ENCODE assay signal across 8 cellular contexts in genomic region chr11:85809881-85810280, GRCh38. TPM values are rescaled to one million over a fixed set of nuclear protein-coding genes. Genes with fewer than 3 reads are reported as not detected.
DNase-seq lines count a peak whose midpoint lies in the region; ATAC-seq and TF ChIP-seq lines count a peak whose summit lies in the region.

No MANE protein-coding gene starts in this region.

- intact Hi-C loops in colonic mucosa (cut with DNase I) = no loop called here

- H3K36me3 ChIP-seq in Peyer's patch = no peaks in the 10 kb centered on the region
- no peaks in the 10 kb centered on the region for H3K36me3 ChIP-seq in colonic mucosa
- H3K36me3 ChIP-seq in muscle layer of duodenum (ENCODE audit: control insufficient read depth in 1 of 2, insufficient read depth in 2 of 2, low read length in 2 of 2) = no peaks in the 10 kb centered on the region

- H3K9ac ChIP-seq in colonic mucosa (ENCODE audit: low read depth in 2 of 2, low read length in 2 of 2) = peak overlapping the region; percentile 89 to 97

- DNase-seq in GM20000 (ENCODE audit: low spot score) (peak; percentile 27), Peyer's patch (peak in 1 of 3 donors; percentile 54), colonic mucosa (peak; percentile 58), GM19240 (ENCODE audit: insufficient read length, low spot score) (no peak)

- no peak for ATAC-seq in GM18868 (IDR thresholded peaks at IDR 0.05; ENCODE audit: unreplicated experiment)
- no peak for ATAC-seq in GM18909 (IDR thresholded peaks at IDR 0.05; ENCODE audit: poor library complexity, unreplicated experiment)
- no peak for ATAC-seq in HG03175 (IDR thresholded peaks at IDR 0.05; ENCODE audit: unreplicated experiment)

- TF ChIP-seq CTCF in GM20000 (IDR thresholded peaks at IDR 0.05; ENCODE audit: extremely low read depth, missing control alignments) (no peak), Peyer's patch (IDR thresholded peaks at IDR 0.05) (peak in 1 of 6 experiments; percentile 17), colonic mucosa (IDR thresholded peaks at IDR 0.05) (no peak)

- H3K4me3 ChIP-seq in Peyer's patch = peak overlapping the region; percentile 44 to 73 (median 63)
- peak overlapping the region; percentile 76 for H3K4me3 ChIP-seq in colonic mucosa
- peak overlapping the region; percentile 71 to 73 for H3K4me3 ChIP-seq in muscle layer of duodenum (ENCODE audit: low read depth in 1 of 2, low read length in 2 of 2)

- H3K9me3 ChIP-seq in Peyer's patch = no peaks in the 10 kb centered on the region
- H3K9me3 ChIP-seq in colonic mucosa = no peaks in the 10 kb centered on the region
- no peaks in the 10 kb centered on the region for H3K9me3 ChIP-seq in muscle layer of duodenum (ENCODE audit: control insufficient read depth in 1 of 2, low read length in 2 of 2)

- H3K27me3 ChIP-seq in Peyer's patch = no peaks in the 10 kb centered on the region
- no peaks in the 10 kb centered on the region for H3K27me3 ChIP-seq in colonic mucosa
- H3K27me3 ChIP-seq in muscle layer of duodenum (ENCODE audit: low read depth, low read length) = no peaks in the 10 kb centered on the region

- H3K27ac ChIP-seq in Peyer's patch = peak overlapping the region in 3 of 4 donors; percentile 67 to 80 (median 69)
- peak overlapping the region; percentile 4 for H3K27ac ChIP-seq in colonic mucosa
- H3K27ac ChIP-seq in muscle layer of duodenum (ENCODE audit: low read length) = peak overlapping the region; percentile 34

- H3K4me1 ChIP-seq in Peyer's patch = peaks cover 0 to 32% (median 3%) of the 10 kb centered on the region in 4 donors
- peaks cover 7% of the 10 kb centered on the region for H3K4me1 ChIP-seq in colonic mucosa
- H3K4me1 ChIP-seq in muscle layer of duodenum (ENCODE audit: control insufficient read depth in 1 of 2, insufficient read depth in 2 of 2, low read length in 2 of 2) = peaks cover 8 to 11% of the 10 kb centered on the region in 2 donors

- no peak for TF ChIP-seq POLR2A in Peyer's patch (IDR thresholded peaks at IDR 0.05)

RNA-seq across cellular contexts. Expression of gene SYTL2, which starts 1.1 kb away (rescaled TPM):
- total RNA-seq in Peyer's patch (100 to 1,000 TPM in 3 of 4 donors, 10 to 100 TPM in 1; 96.6 to 211 (median 125) TPM), colonic mucosa (100 to 1,000 TPM; 168 to 170 TPM)

RNA-seq across cellular contexts. Expression of gene CCDC83, which starts 45.3 kb away (rescaled TPM):
- not detected for total RNA-seq in Peyer's patch
- not detected for total RNA-seq in colonic mucosa

Comparison
In these comparisons a context has a peak if more than half of its experiments do, and no peak if none do; other contexts are left out.
1. H3K27ac ChIP-seq: peak in every context shown above with its lines; median percentile 69 in Peyer's patch; 34 in muscle layer of duodenum; 4 in colonic mucosa.